8 cellular contexts compared by ENCODE assay signal in the genomic region with DNA sequence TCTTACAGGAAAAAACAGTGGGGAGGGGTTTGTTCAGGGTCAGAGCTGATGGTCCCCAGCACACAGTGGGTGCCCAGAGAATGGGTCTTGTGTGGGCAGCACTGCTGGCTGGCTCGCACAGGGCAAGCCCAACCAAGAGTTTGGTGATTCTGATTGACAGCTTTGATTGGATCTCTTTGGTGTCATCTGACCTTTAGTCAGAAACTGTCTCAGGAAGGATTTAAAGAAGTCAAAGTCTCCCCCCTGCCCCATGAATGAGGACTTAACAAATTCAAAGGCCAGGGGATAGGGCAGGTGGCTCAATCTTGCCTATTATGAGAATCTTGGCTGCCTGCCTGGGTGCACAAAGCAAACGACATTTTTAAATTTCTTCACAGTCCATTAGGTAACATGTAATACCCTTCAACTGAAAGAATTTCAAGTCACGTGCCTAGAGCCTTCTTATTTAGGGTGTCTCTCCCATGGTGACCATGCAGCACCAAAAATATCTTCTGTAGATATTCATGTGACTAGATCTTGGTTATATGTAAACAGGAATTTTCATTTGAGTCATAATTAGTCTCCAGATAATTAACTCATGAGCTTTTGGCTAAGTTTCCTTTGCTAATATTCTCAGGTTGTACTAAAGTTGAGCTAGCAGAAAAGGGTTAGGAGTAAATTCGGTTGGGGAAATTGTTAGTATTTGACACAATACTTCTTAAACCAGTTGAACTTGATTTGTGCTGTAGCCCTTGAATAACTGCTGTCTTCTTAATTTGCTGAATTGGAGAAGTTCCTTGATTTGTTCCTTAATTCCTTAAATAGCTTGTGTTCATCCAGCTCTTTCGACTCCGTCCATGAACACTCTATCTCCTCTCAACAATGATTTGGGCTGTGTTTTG. TPM values are rescaled to one million over a fixed set of nuclear protein-coding genes. Genes with fewer than 3 reads are reported as not detected.
DNase-seq lines count a peak whose midpoint lies in the region; ATAC-seq and TF ChIP-seq lines count a peak whose summit lies in the region.

No MANE protein-coding gene starts in this region.

- H3K27ac ChIP-seq in uterus, result peak overlapping the region in 1 of 2 donors; percentile 7

- H3K9me3 ChIP-seq in uterus, result no peaks in the 10 kb centered on the region

- no peak for TF ChIP-seq POLR2A in uterus (IDR thresholded peaks at IDR 0.05)

- DNase-seq in SKM-1 (lab: John Stamatoyannopoulos, UW; ENCODE audit: unreplicated experiment) (peak; percentile 2), SKM-1 treated with dmso at 0.1 percent for 144 hours (lab: John Stamatoyannopoulos, UW; ENCODE audit: unreplicated experiment) (no peak), SIG-M5 (lab: John Stamatoyannopoulos, UW) (peak; percentile 52), iris pigment epithelial cell (ENCODE audit: low read depth) (peak; percentile 66), uterus (peak; percentile 20 to 29), globus pallidus (ENCODE audit: low spot score) (no peak)
- no peak for DNase-seq in stimulated activated CD4-positive, alpha-beta T cell treated with anti-CD3 and anti-CD28 coated beads, Interleukin-15, amount 100 ng/mL, for 24 hours

- no peak for ATAC-seq in GM18858 (IDR thresholded peaks at IDR 0.05; ENCODE audit: unreplicated experiment)

- H3K36me3 ChIP-seq in uterus, result no peaks in the 10 kb centered on the region

- no peak for TF ChIP-seq CTCF in uterus (IDR thresholded peaks at IDR 0.05)

- H3K4me1 ChIP-seq in uterus, result no peaks in the 10 kb centered on the region

- no peak overlapping the region for H3K4me3 ChIP-seq in uterus

- intact Hi-C loops in uterus (cut with DNase I; ENCODE audit: low total_unique reads), result no loop called here

- no peaks in the 10 kb centered on the region for H3K27me3 ChIP-seq in uterus

RNA-seq across cellular contexts. Expression of gene HECTD1, which starts 54.5 kb away (rescaled TPM):
- total RNA-seq in uterus, result 100 to 1,000 TPM in 3 of 4 donors, 10 to 100 TPM in 1; 99.4 to 434 (median 307) TPM

Comparison
In these comparisons a context has a peak if more than half of its experiments do, and no peak if none do; other contexts are left out.
1. DNase-seq: peak in SKM-1 (single experiment), SIG-M5 (single experiment), iris pigment epithelial cell (single experiment) and uterus (2 of 2); none in SKM-1 treated with dmso at 0.1 percent for 144 hours (single experiment), stimulated activated CD4-positive, alpha-beta T cell treated with anti-CD3 and anti-CD28 coated beads, Interleukin-15, amount 100 ng/mL, for 24 hours (single experiment) and globus pallidus (single experiment).